8 cellular contexts compared by ENCODE assay signal in genomic region chr12:53751336-53752191, GRCh38. TPM values are rescaled to one million over a fixed set of nuclear protein-coding genes. Genes with fewer than 3 reads are reported as not detected.
DNase-seq lines count a peak whose midpoint lies in the region; TF ChIP-seq lines count a peak whose summit lies in the region.

Gene CISTR, minus strand, starts transcription at chr12:53751979.

- TF ChIP-seq CTCF in right atrium auricular region (IDR thresholded peaks at IDR 0.05) = no peak

- DNase-seq in NCI-H2081 (lab: John Stamatoyannopoulos, UW) (peak; percentile 44 to 48), NCI-H2081 treated with DMSO at 0.1 percent for 48 hours (lab: John Stamatoyannopoulos, UW) (no peak), right atrium auricular region (ENCODE audit: low spot score) (no peak), 8988T (no peak), NCI-H1048 (lab: John Stamatoyannopoulos, UW) (no peak)
- DNase-seq in Jurkat, Clone E6-1 (ENCODE audit: low read depth, low spot score) = no peak
- peak; percentile 73 for DNase-seq in activated effector memory CD4-positive, alpha-beta T cell treated with anti-CD3 and anti-CD28 coated beads, Interleukin-2, amount 50 U/mL, for 16 hours

- H3K27ac ChIP-seq in right atrium auricular region (peak within 1 kb of the TSS; percentile 71 to 81), skeletal muscle tissue (ENCODE audit: low read depth, low read length) (no peak within 1 kb of the TSS)

- H3K27me3 ChIP-seq in right atrium auricular region (no peaks in the 10 kb centered on the region), skeletal muscle tissue (ENCODE audit: control insufficient read depth in 3 of 3, insufficient read depth in 3 of 3, low read length in 3 of 3) (peaks cover 38 to 71% (median 54%) of the 10 kb centered on the region in 3 donors)

- H3K4me1 ChIP-seq in right atrium auricular region (peaks cover 0 to 43% of the 10 kb centered on the region in 2 donors), skeletal muscle tissue (ENCODE audit: control insufficient read depth in 3 of 3, insufficient read depth in 3 of 3, low read length in 3 of 3) (peaks cover 14 to 25% (median 18%) of the 10 kb centered on the region in 3 donors)

- H3K9me3 ChIP-seq in right atrium auricular region = no peaks in the 10 kb centered on the region
- H3K9me3 ChIP-seq in skeletal muscle tissue (ENCODE audit: control insufficient read depth in 3 of 3, low read length in 3 of 3) = no peaks in the 10 kb centered on the region

- H3K36me3 ChIP-seq in right atrium auricular region (no peaks in the 10 kb centered on the region), skeletal muscle tissue (ENCODE audit: control insufficient read depth in 3 of 3, insufficient read depth in 3 of 3, low read length in 3 of 3) (no peaks in the 10 kb centered on the region)

- peak within 1 kb of the TSS; percentile 23 to 57 (median 27) for H3K9ac ChIP-seq in skeletal muscle tissue (ENCODE audit: low read depth in 1 of 3, low read length in 3 of 3)

- 0 out of 2 replicates have a peak within 1 kb of the TSS, but pooled peaks have one; percentile 5 for H3K4me3 ChIP-seq in Jurkat, Clone E6-1 (ENCODE audit: low read length)
- H3K4me3 ChIP-seq in right atrium auricular region = peak within 1 kb of the TSS; percentile 46 to 64
- H3K4me3 ChIP-seq in skeletal muscle tissue (ENCODE audit: low read length in 3 of 3) = peak within 1 kb of the TSS; percentile 67 to 81 (median 74)

RNA-seq across cellular contexts. Expression of gene CISTR, which starts in this region (rescaled TPM):
- not detected for polyA plus RNA-seq in Jurkat, Clone E6-1 (2012; ENCODE audit: insufficient read depth, insufficient read length)
- total RNA-seq in right atrium auricular region = 1 to 10 TPM in 1 of 2 donors, not detected in 1; 3.7 TPM
- not detected for total RNA-seq in skeletal muscle tissue

Comparison
In these comparisons a context has a peak if more than half of its experiments do, and no peak if none do; other contexts are left out.
1. DNase-seq: peak in NCI-H2081 (2 of 2) and activated effector memory CD4-positive, alpha-beta T cell treated with anti-CD3 and anti-CD28 coated beads, Interleukin-2, amount 50 U/mL, for 16 hours (single experiment); none in NCI-H2081 treated with DMSO at 0.1 percent for 48 hours (single experiment), Jurkat, Clone E6-1 (single experiment), right atrium auricular region (single experiment), 8988T (single experiment) and NCI-H1048 (single experiment).
2. H3K4me3 ChIP-seq: peak in every context shown above with its lines; median percentile 74 in skeletal muscle tissue; 55 in right atrium auricular region; 5 in Jurkat, Clone E6-1.